In the genomic region with DNA sequence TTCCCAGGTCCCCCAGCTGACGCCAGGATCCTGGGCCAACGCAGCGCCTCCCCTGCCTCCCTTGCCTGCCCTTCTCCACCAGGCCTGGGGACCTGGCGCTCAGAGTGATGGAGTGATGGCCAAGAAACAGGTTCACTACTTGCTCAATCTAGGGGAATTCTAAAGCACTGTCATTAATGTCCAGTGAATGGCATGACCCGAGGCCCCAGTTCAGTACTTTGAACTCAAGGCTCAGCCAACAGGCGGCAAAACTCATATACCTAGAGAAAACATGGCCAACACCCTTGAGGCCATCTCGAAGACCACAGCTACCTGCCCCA, we compare ENCODE assay signal across 20 cellular contexts.
"Had no signal": no experiment of that assay in that cellular context is flagged by ENCODE, and none has a peak within 500 bp of the region (broad histone marks: within the 10 kb centered on the region; RNA-seq: fewer than 3 reads in every experiment).

No MANE protein-coding gene starts in this region.

- H3K36me3 Mint-ChIP-seq: activated naive CD4-positive, alpha-beta T cell treated with anti-CD3 and anti-CD28 coated beads, Interleukin-2, amount 50 U/mL, for 72 hours; naive B cell had no signal

- H3K9me3 Mint-ChIP-seq: activated CD8-positive, alpha-beta T cell treated with anti-CD3 and anti-CD28 coated beads for 36 hours; activated naive CD4-positive, alpha-beta T cell treated with anti-CD3 and anti-CD28 coated beads, Interleukin-2, amount 50 U/mL, for 72 hours; activated T-cell treated with anti-CD3 and anti-CD28 coated beads, Interleukin-2, amount 50 U/mL, for 72 hours; naive B cell; stimulated activated naive CD8-positive, alpha-beta T cell treated with anti-CD3 and anti-CD28 coated beads, Interleukin-15, amount 100 ng/mL, for 72 hours had no signal

- H3K4me2 ChIP-seq: smooth muscle cell had no signal

- DNase-seq: activated CD4-positive, alpha-beta T cell treated with anti-CD3 and anti-CD28 coated beads for 48 hours; activated CD8-positive, alpha-beta T cell treated with anti-CD3 and anti-CD28 coated beads for 36 hours; activated gamma-delta T cell; activated T-cell treated with anti-CD3 and anti-CD28 coated beads, Interleukin-2, amount 50 U/mL, for 72 hours; amygdala; cortex of kidney; effector CD8-positive, alpha-beta T cell; foreskin melanocyte; mammary epithelial cell; naive B cell; posterior cingulate gyrus; stimulated activated naive CD8-positive, alpha-beta T cell treated with anti-CD3 and anti-CD28 coated beads, Interleukin-15, amount 100 ng/mL, for 72 hours; T-helper 2 cell had no signal

- H3K27ac ChIP-seq: brain microvascular endothelial cell, neutrophil, SJSA1 had no signal

- H3K4me3 ChIP-seq: right atrium auricular region, SJSA1, smooth muscle cell, thoracic aorta had no signal

- H3K27me3 Mint-ChIP-seq: activated CD8-positive, alpha-beta T cell treated with anti-CD3 and anti-CD28 coated beads for 36 hours; naive B cell; stimulated activated naive CD8-positive, alpha-beta T cell treated with anti-CD3 and anti-CD28 coated beads, Interleukin-15, amount 100 ng/mL, for 72 hours had no signal

- ATAC-seq: activated CD8-positive, alpha-beta T cell treated with anti-CD3 and anti-CD28 coated beads for 36 hours; activated naive CD4-positive, alpha-beta T cell treated with anti-CD3 and anti-CD28 coated beads, Interleukin-2, amount 50 U/mL, for 72 hours; activated T-cell treated with anti-CD3 and anti-CD28 coated beads, Interleukin-2, amount 50 U/mL, for 72 hours; stimulated activated naive CD8-positive, alpha-beta T cell treated with anti-CD3 and anti-CD28 coated beads, Interleukin-15, amount 100 ng/mL, for 72 hours had no signal

- H3K4me3 Mint-ChIP-seq: activated CD8-positive, alpha-beta T cell treated with anti-CD3 and anti-CD28 coated beads for 36 hours; activated T-cell treated with anti-CD3 and anti-CD28 coated beads, Interleukin-2, amount 50 U/mL, for 72 hours; stimulated activated naive CD8-positive, alpha-beta T cell treated with anti-CD3 and anti-CD28 coated beads, Interleukin-15, amount 100 ng/mL, for 72 hours had no signal

- H3K9me3 ChIP-seq: neutrophil, right atrium auricular region, SJSA1, thoracic aorta had no signal

- H3K27ac Mint-ChIP-seq: activated CD8-positive, alpha-beta T cell treated with anti-CD3 and anti-CD28 coated beads for 36 hours; activated T-cell treated with anti-CD3 and anti-CD28 coated beads, Interleukin-2, amount 50 U/mL, for 72 hours had no signal

- H3K4me1 ChIP-seq: SJSA1 had no signal

- H3K36me3 ChIP-seq: brain microvascular endothelial cell, neutrophil, right atrium auricular region, thoracic aorta had no signal

- H3K4me1 Mint-ChIP-seq: naive B cell had no signal

- H3K27me3 ChIP-seq: brain microvascular endothelial cell, right atrium auricular region, SJSA1 had no signal
